30 cellular contexts compared by ENCODE assay signal in the genomic region with DNA sequence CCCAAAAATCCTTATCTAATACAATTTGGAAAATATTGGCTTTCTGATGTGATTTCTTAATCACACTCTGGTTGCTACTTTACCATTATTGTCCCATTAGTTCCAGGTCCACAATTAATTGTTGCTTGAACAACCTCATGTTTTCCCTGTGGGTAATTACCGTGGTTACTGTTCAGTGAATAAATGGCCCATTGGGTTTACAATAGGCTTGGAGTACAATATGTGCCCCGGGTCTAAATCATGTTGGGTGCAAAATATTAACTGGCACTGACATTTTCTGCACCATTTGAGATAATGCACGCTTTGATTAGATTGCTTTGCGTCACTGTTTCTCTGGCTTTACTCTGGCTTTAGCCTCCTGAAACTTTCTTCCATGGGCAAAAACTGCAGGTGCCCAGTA.
"Had no signal": no experiment of that assay in that cellular context is flagged by ENCODE, and none has a peak within 500 bp of the region (broad histone marks: within the 10 kb centered on the region; RNA-seq: fewer than 3 reads in every experiment).

No MANE protein-coding gene starts in this region.

- H3K27me3 ChIP-seq: pancreas, right lobe of liver, sigmoid colon, suprapubic skin, testis, tibial artery, transverse colon, upper lobe of right lung, uterus had no signal

- H3K4me2 ChIP-seq: smooth muscle cell had no signal

- H3K4me3 ChIP-seq: pancreas, prostate gland, right lobe of liver, sigmoid colon, smooth muscle cell, spleen, suprapubic skin, testis, tibial artery, transverse colon, upper lobe of right lung, uterus had no signal

- DNase-seq: naive thymus-derived CD8-positive, alpha-beta T cell; nephron progenitor cell; nucleus accumbens; pancreas; right cardiac atrium; right lobe of liver; sigmoid colon; spleen; stimulated activated CD4-positive, alpha-beta T cell treated with anti-CD3 and anti-CD28 coated beads, Interleukin-12 subunit alpha, Interleukin-12 subunit beta, amount 100 ng/mL, for 4 hours; stimulated activated CD4-positive, alpha-beta T cell treated with anti-CD3 and anti-CD28 coated beads, Interleukin-1b, Interleukin-23, amount 100 ng/mL, for 48 hours; stimulated activated CD4-positive, alpha-beta T cell treated with anti-CD3 and anti-CD28 coated beads, Interleukin-4, amount 100 ng/mL, for 1 hour; stimulated activated CD4-positive, alpha-beta T cell treated with anti-CD3 and anti-CD28 coated beads, Interleukin-4, amount 100 ng/mL, for 4 hours; stimulated activated CD8-positive, alpha-beta memory T cell treated with anti-CD3 and anti-CD28 coated beads, Interleukin-4, amount 100 ng/mL, for 48 hours; stimulated activated naive CD4-positive, alpha-beta T cell; stimulated activated naive CD8-positive, alpha-beta T cell treated with anti-CD3 and anti-CD28 coated beads, Interleukin-15, amount 100 ng/mL, for 72 hours; stimulated activated naive CD8-positive, alpha-beta T cell treated with anti-CD3 and anti-CD28 coated beads, Interleukin-15, Interleukin-2, amounts not matched to agents 100 U/mL and 50 U/mL, for 24 hours; substantia nigra; testis; tibial artery; transverse colon; upper lobe of right lung; uterus had no signal

- H3K9me3 Mint-ChIP-seq: natural killer cell treated with Interleukin-12 subunit alpha and Interleukin-12 subunit beta and Interleukin-15 and Interleukin-18, amount 100 ng/mL, for 72 hours; nephron progenitor cell; neural crest cell; stimulated activated memory B cell treated with anti-CD40 and anti-IgM and Interleukin-4, amounts not matched to agents 10 μg/mL and 1 μg/mL and 100 μg/mL, for 72 hours; stimulated activated naive CD8-positive, alpha-beta T cell treated with anti-CD3 and anti-CD28 coated beads, Interleukin-15, amount 100 ng/mL, for 72 hours; type B pancreatic cell had no signal

- ATAC-seq: naive thymus-derived CD8-positive, alpha-beta T cell; pancreas; right cardiac atrium; right lobe of liver; stimulated activated memory B cell treated with anti-CD40 and anti-IgM and Interleukin-4, amounts not matched to agents 10 μg/mL and 1 μg/mL and 100 μg/mL, for 72 hours; stimulated activated naive CD8-positive, alpha-beta T cell treated with anti-CD3 and anti-CD28 coated beads, Interleukin-15, amount 100 ng/mL, for 72 hours; stimulated activated naive CD8-positive, alpha-beta T cell treated with anti-CD3 and anti-CD28 coated beads, Interleukin-15, Interleukin-2, amounts not matched to agents 100 U/mL and 50 U/mL, for 24 hours; upper lobe of right lung had no signal

- H3K4me3 Mint-ChIP-seq: naive thymus-derived CD8-positive, alpha-beta T cell; natural killer cell treated with Interleukin-12 subunit alpha and Interleukin-12 subunit beta and Interleukin-15 and Interleukin-18, amount 100 ng/mL, for 72 hours; nephron progenitor cell; neural crest cell; stimulated activated memory B cell treated with anti-CD40 and anti-IgM and Interleukin-4, amounts not matched to agents 10 μg/mL and 1 μg/mL and 100 μg/mL, for 72 hours; stimulated activated naive CD8-positive, alpha-beta T cell treated with anti-CD3 and anti-CD28 coated beads, Interleukin-15, amount 100 ng/mL, for 72 hours; type B pancreatic cell had no signal

- H3K27ac ChIP-seq: neutrophil, pancreas, prostate gland, right lobe of liver, sigmoid colon, spleen, suprapubic skin, testis, tibial artery, transverse colon, upper lobe of right lung, uterus had no signal

- H3K36me3 Mint-ChIP-seq: naive thymus-derived CD8-positive, alpha-beta T cell; natural killer cell treated with Interleukin-12 subunit alpha and Interleukin-12 subunit beta and Interleukin-15 and Interleukin-18, amount 100 ng/mL, for 72 hours; stimulated activated memory B cell treated with anti-CD40 and anti-IgM and Interleukin-4, amounts not matched to agents 10 μg/mL and 1 μg/mL and 100 μg/mL, for 72 hours; type B pancreatic cell had no signal

- H3K27ac Mint-ChIP-seq: naive thymus-derived CD8-positive, alpha-beta T cell; natural killer cell treated with Interleukin-12 subunit alpha and Interleukin-12 subunit beta and Interleukin-15 and Interleukin-18, amount 100 ng/mL, for 72 hours; nephron progenitor cell; stimulated activated memory B cell treated with anti-CD40 and anti-IgM and Interleukin-4, amounts not matched to agents 10 μg/mL and 1 μg/mL and 100 μg/mL, for 72 hours; stimulated activated naive CD8-positive, alpha-beta T cell treated with anti-CD3 and anti-CD28 coated beads, Interleukin-15, amount 100 ng/mL, for 72 hours; type B pancreatic cell had no signal

- H3K4me1 Mint-ChIP-seq: nephron progenitor cell; stimulated activated memory B cell treated with anti-CD40 and anti-IgM and Interleukin-4, amounts not matched to agents 10 μg/mL and 1 μg/mL and 100 μg/mL, for 72 hours; stimulated activated naive CD8-positive, alpha-beta T cell treated with anti-CD3 and anti-CD28 coated beads, Interleukin-15, amount 100 ng/mL, for 72 hours had no signal

- H3K4me1 ChIP-seq: pancreas, prostate gland, right lobe of liver, sigmoid colon, spleen, suprapubic skin, testis, tibial artery, transverse colon, upper lobe of right lung, uterus had no signal

- H3K36me3 ChIP-seq: neutrophil, pancreas, prostate gland, right lobe of liver, sigmoid colon, spleen, suprapubic skin, tibial artery, transverse colon, upper lobe of right lung, uterus had no signal

- FAIRE-seq: pancreas had no signal

- H3K9me3 ChIP-seq: neutrophil, pancreas, prostate gland, right lobe of liver, sigmoid colon, spleen, suprapubic skin, testis, tibial artery, transverse colon, upper lobe of right lung, uterus had no signal
